In genomic region chr1:36089393-36090121, GRCh38 we compare ENCODE assay signal across 6 cellular contexts. TPM values are rescaled to one million over a fixed set of nuclear protein-coding genes. Genes with fewer than 3 reads are reported as not detected.
DNase-seq lines count a peak whose midpoint lies in the region; ATAC-seq and TF ChIP-seq lines count a peak whose summit lies in the region.

No MANE protein-coding gene starts in this region.

- peak overlapping the region; percentile 72 for H3K4me3 Mint-ChIP-seq in endodermal cell

- H3K27me3 Mint-ChIP-seq in endodermal cell (ENCODE audit: insufficient read depth), result peaks cover 6% of the 10 kb centered on the region

- H3K9me3 Mint-ChIP-seq in endodermal cell, result no peaks in the 10 kb centered on the region

- peak overlapping the region; percentile 92 for H3K27ac Mint-ChIP-seq in endodermal cell

- H3K27ac ChIP-seq in endodermal cell (ENCODE audit: low read depth, low read length) (peak overlapping the region; percentile 67), gastrocnemius medialis (peak overlapping the region; percentile 78 to 96 (median 89))

- H3K9me3 ChIP-seq in endodermal cell (ENCODE audit: control insufficient read depth, low read length) (no peaks in the 10 kb centered on the region), gastrocnemius medialis (no peaks in the 10 kb centered on the region)

- TF ChIP-seq POLR2A in NB4 (IDR thresholded peaks at IDR 0.05; ENCODE audit: extremely low read depth, insufficient read length) (no peak), gastrocnemius medialis (IDR thresholded peaks at IDR 0.05) (no peak)

- intact Hi-C loops in gastrocnemius medialis (cut with DNase I; ENCODE audit: low total_unique reads), result loop anchor here (2.0 to 10.0 kb wide), 2 partner anchors 159 to 195 kb away; partner anchors contain the start of gene AGO3

- H3K4me1 Mint-ChIP-seq in endodermal cell, result peaks cover 11% of the 10 kb centered on the region

- TF ChIP-seq CTCF in GM06990 (IDR thresholded peaks at IDR 0.05; ENCODE audit: insufficient read depth, low read length, poor library complexity, severe bottlenecking), result no peak
- TF ChIP-seq CTCF in NB4 (IDR thresholded peaks at IDR 0.05; ENCODE audit: low read depth, low read length), result no peak
- TF ChIP-seq CTCF in endodermal cell (conservative IDR thresholded peaks at IDR 0.05), result no peak
- TF ChIP-seq CTCF in gastrocnemius medialis (IDR thresholded peaks at IDR 0.05 in 4 of 5, conservative IDR thresholded peaks at IDR 0.05 in 1 of 5), result no peak

- ATAC-seq in gastrocnemius medialis (no peak), GM18498 (IDR thresholded peaks at IDR 0.05; ENCODE audit: unreplicated experiment) (no peak)

- H3K4me1 ChIP-seq in endodermal cell (ENCODE audit: control insufficient read depth, insufficient read depth, low read length) (no peaks in the 10 kb centered on the region), gastrocnemius medialis (peaks cover 16 to 25% of the 10 kb centered on the region in 2 donors)

- DNase-seq in GM06990 (ENCODE audit: extremely low read depth, insufficient read length), result no peak
- DNase-seq in NB4 (ENCODE audit: low read depth), result peak; percentile 26
- DNase-seq in endodermal cell, result peak; percentile 73
- DNase-seq in gastrocnemius medialis, result no peak
- no peak for DNase-seq in DMS114 treated with DMSO at 0.1 percent for 48 hours (lab: John Stamatoyannopoulos, UW; ENCODE audit: unreplicated experiment)

- 11 to 13% methylated on average over 31 to 32 of the region's 32 CpGs for WGBS in endodermal cell (ENCODE audit: insufficient coverage in 1 of 2, insufficient read length in 1 of 2), 2 experiments

- peaks cover 23% of the 10 kb centered on the region for H3K36me3 Mint-ChIP-seq in endodermal cell (ENCODE audit: low read depth)

- H3K4me3 ChIP-seq in GM06990 (replicated peaks; ENCODE audit: low read depth, low read length), result peak overlapping the region; percentile 95
- H3K4me3 ChIP-seq in NB4 (ENCODE audit: low read depth, low read length), result peak overlapping the region; percentile 85
- peak overlapping the region; percentile 90 for H3K4me3 ChIP-seq in endodermal cell (ENCODE audit: low read length)
- H3K4me3 ChIP-seq in gastrocnemius medialis, result peak overlapping the region; percentile 75 to 98 (median 90)

- H3K27me3 ChIP-seq in GM06990 (replicated peaks; ENCODE audit: control insufficient read depth, insufficient read depth, low read length), result no peaks in the 10 kb centered on the region
- no peaks in the 10 kb centered on the region for H3K27me3 ChIP-seq in endodermal cell (ENCODE audit: control insufficient read depth, insufficient read depth, low read length, poor library complexity, severe bottlenecking)
- H3K27me3 ChIP-seq in gastrocnemius medialis, result peaks cover 5 to 19% (median 16%) of the 10 kb centered on the region in 3 donors

- peak overlapping the region; percentile 76 for H3K9ac ChIP-seq in endodermal cell (ENCODE audit: extremely low read depth, low read length, poor library complexity, severe bottlenecking)

- in situ Hi-C loops in gastrocnemius medialis (cut with MboI; ENCODE audit: low sequenced_read_pairs in 4 of 4), result loop anchor here in 2 of 4 donors (10.0 kb wide), 3 partner anchors 55 to 325 kb away; partner anchors contain the start of gene TRAPPC3 (in 1 of the 2)

- H3K36me3 ChIP-seq in GM06990 (ENCODE audit: control insufficient read depth, insufficient read depth, low read length) (peaks cover 29% of the 10 kb centered on the region), endodermal cell (ENCODE audit: control insufficient read depth, insufficient read depth, low read length) (peaks cover 42% of the 10 kb centered on the region), gastrocnemius medialis (peaks cover 0 to 37% of the 10 kb centered on the region in 2 donors)

RNA-seq across cellular contexts. Expression of gene ADPRS, which starts 0.9 kb away (rescaled TPM):
- total RNA-seq in endodermal cell (10 to 100 TPM; 22.1 to 25.3 TPM), gastrocnemius medialis (10 to 100 TPM; 46.7 to 67.3 (median 54.0) TPM)
- 25.0 TPM for polyA plus RNA-seq in endodermal cell (2013, experiment 1 of 2)
- polyA plus RNA-seq in endodermal cell (2013, experiment 2 of 2), result 24.8 TPM

RNA-seq across cellular contexts. Expression of gene TEKT2, which starts 5.7 kb away (rescaled TPM):
- total RNA-seq in endodermal cell, result 1 to 10 TPM; 5.6 to 9.5 TPM
- polyA plus RNA-seq in endodermal cell (2013, experiment 1 of 2), result 12.0 TPM
- 11.0 TPM for polyA plus RNA-seq in endodermal cell (2013, experiment 2 of 2)
- not detected for total RNA-seq in gastrocnemius medialis

RNA-seq across cellular contexts. Expression of gene COL8A2, which starts 35.5 kb away (rescaled TPM):
- total RNA-seq in endodermal cell (under 1 TPM; 0.18 to 0.40 TPM), gastrocnemius medialis (1 to 10 TPM in 1 of 4 donors, under 1 TPM in 3; 0.61 to 1.6 (median 0.81) TPM)
- polyA plus RNA-seq in endodermal cell (2013, experiment 1 of 2), result 1.7 TPM
- polyA plus RNA-seq in endodermal cell (2013, experiment 2 of 2), result 1.7 TPM

RNA-seq across cellular contexts. Expression of gene TRAPPC3, which starts 59.7 kb away (rescaled TPM):
- 10 to 100 TPM; 61.5 to 79.9 TPM for total RNA-seq in endodermal cell
- 69.1 TPM for polyA plus RNA-seq in endodermal cell (2013, experiment 1 of 2)
- polyA plus RNA-seq in endodermal cell (2013, experiment 2 of 2), result 71.4 TPM
- 10 to 100 TPM; 57.5 to 72.4 (median 63.5) TPM for total RNA-seq in gastrocnemius medialis

Comparison
In these comparisons a context has a peak if more than half of its experiments do, and no peak if none do; other contexts are left out.
1. DNase-seq: peak in NB4 (single experiment) and endodermal cell (single experiment); none in GM06990 (single experiment), gastrocnemius medialis (0 of 2) and DMS114 treated with DMSO at 0.1 percent for 48 hours (single experiment).
2. RNA of gene TEKT2, which starts 5.7 kb away (total RNA-seq): 5.6 to 9.5 TPM in endodermal cell; not detected in gastrocnemius medialis; every median in the first group is over 4 times any median in the second.
3. Peak in every context shown above with its lines, with median percentiles within 50 percentile points of each other: H3K4me3 ChIP-seq.